Comparison of ENCODE assay signal across 25 cellular contexts in genomic region chr2:96393989-96394761, GRCh38. TPM values are rescaled to one million over a fixed set of nuclear protein-coding genes. Genes with fewer than 3 reads are reported as not detected.
DNase-seq lines count a peak whose midpoint lies in the region; ATAC-seq lines count a peak whose summit lies in the region.
"Had no signal": no experiment of that assay in that cellular context is flagged by ENCODE, and none has a peak within 500 bp of the region (broad histone marks: within the 10 kb centered on the region; RNA-seq: fewer than 3 reads in every experiment).

No MANE protein-coding gene starts in this region.

- intact Hi-C loops in head of caudate nucleus (cut with DNase I): no loop called here

- DNase-seq in amygdala (lab: John Stamatoyannopoulos, UW) (peak in 30 of 56 donors; percentile 16 to 83 (median 44)), head of caudate nucleus (peak in 39 of 42 donors; percentile 37 to 86 (median 66)), pons (ENCODE audit: low spot score) (peak; percentile 94), ureter (ENCODE audit: low spot score) (peak; percentile 25)
- no peak for DNase-seq in stimulated activated naive CD8-positive, alpha-beta T cell treated with anti-CD3 and anti-CD28 coated beads, Interleukin-15, Interleukin-2, amounts not matched to agents 100 U/mL and 50 U/mL, for 24 hours
- DNase-seq: activated CD4-positive, alpha-beta T cell treated with anti-CD3 and anti-CD28 coated beads for 4 hours; activated effector memory CD4-positive, alpha-beta T cell treated with anti-CD3 and anti-CD28 coated beads, Interleukin-2, amount 50 U/mL, for 16 hours; activated T-cell treated with anti-CD3 and anti-CD28 coated beads, Interleukin-2, amount 50 U/mL, for 24 hours; colonic mucosa; DMS79; effector memory CD4-positive, alpha-beta T cell; erythroblast; HCEC 1CT; kidney; naive thymus-derived CD8-positive, alpha-beta T cell; NCI-H1048; NCI-H1694 treated with DMSO at 0.1 percent for 48 hours; NCI-H2171; NCI-H82; SIG-M5; stimulated activated naive CD4-positive, alpha-beta T cell; T1000 had no signal

- ATAC-seq in HG02571 (IDR thresholded peaks at IDR 0.05; ENCODE audit: unreplicated experiment): no peak
- no peak for ATAC-seq in HG03135 (IDR thresholded peaks at IDR 0.05; ENCODE audit: unreplicated experiment)
- ATAC-seq in stimulated activated naive CD8-positive, alpha-beta T cell treated with anti-CD3 and anti-CD28 coated beads, Interleukin-15, Interleukin-2, amounts not matched to agents 100 U/mL and 50 U/mL, for 24 hours: no peak
- ATAC-seq: naive thymus-derived CD8-positive, alpha-beta T cell had no signal

RNA-seq across cellular contexts. Expression of gene NCAPH, which starts 58.6 kb away (rescaled TPM):
- total RNA-seq in ureter: 1.3 TPM
- total RNA-seq: ascending aorta had no signal
